Comparison of ENCODE assay signal across 1 cellular context in genomic region chr6:15026832-15027231, GRCh38.
TF ChIP-seq lines count a peak whose summit lies in the region.

No MANE protein-coding gene starts in this region.

TF ChIP-seq in HepG2, 621 proteins besides CTCF, POLR2A, EP300 and RAD21 (continued from another document and continues in another):
- no peak for TF ChIP-seq ZNF619 (CRISPR knock-in tag; IDR thresholded peaks at IDR 0.05)
- no peak for TF ChIP-seq ZBTB38 (CRISPR knock-in tag; IDR thresholded peaks at IDR 0.05)
- TF ChIP-seq ZNF7 (CRISPR knock-in tag; IDR thresholded peaks at IDR 0.05): no peak
- TF ChIP-seq ZNF34 (CRISPR knock-in tag; IDR thresholded peaks at IDR 0.05; ENCODE audit: borderline replicate concordance): no peak
- TF ChIP-seq ZNF253 (CRISPR knock-in tag; IDR thresholded peaks at IDR 0.05; ENCODE audit: borderline replicate concordance): no peak
- TF ChIP-seq NR2C2 (CRISPR knock-in tag; IDR thresholded peaks at IDR 0.05; ENCODE audit: borderline replicate concordance): no peak
- TF ChIP-seq ZNF256 (CRISPR knock-in tag; conservative IDR thresholded peaks at IDR 0.05): no peak
- no peak for TF ChIP-seq NFAT5 (CRISPR knock-in tag; IDR thresholded peaks at IDR 0.05)
- TF ChIP-seq AGO2 (optimal IDR thresholded peaks at IDR 0.05; ENCODE audit: low read depth, low read length): no peak
- 0 out of 2 replicates have a peak, but pooled peaks have one; percentile 1 for TF ChIP-seq STAG1 (CRISPR knock-in tag; IDR thresholded peaks at IDR 0.05)
- peak; percentile 92 for TF ChIP-seq FOXK1 (CRISPR knock-in tag; IDR thresholded peaks at IDR 0.05; ENCODE audit: borderline replicate concordance, low read depth)
- TF ChIP-seq HMG20B (CRISPR knock-in tag; conservative IDR thresholded peaks at IDR 0.05): 0 out of 2 replicates have a peak, but pooled peaks have one; percentile 16
- no peak for TF ChIP-seq TEAD2 (CRISPR knock-in tag; IDR thresholded peaks at IDR 0.05)
- no peak for TF ChIP-seq ATF1 (CRISPR knock-in tag; IDR thresholded peaks at IDR 0.05)
- TF ChIP-seq MEIS1 (CRISPR knock-in tag; IDR thresholded peaks at IDR 0.05; ENCODE audit: borderline replicate concordance): no peak
- TF ChIP-seq STAT6 (CRISPR knock-in tag; IDR thresholded peaks at IDR 0.05; ENCODE audit: borderline replicate concordance): no peak
- no peak for TF ChIP-seq KMT2A (CRISPR knock-in tag; IDR thresholded peaks at IDR 0.05)
- no peak for TF ChIP-seq MTF2 (CRISPR knock-in tag; IDR thresholded peaks at IDR 0.05; ENCODE audit: borderline replicate concordance)
- TF ChIP-seq IRF9 (CRISPR knock-in tag; IDR thresholded peaks at IDR 0.05; ENCODE audit: borderline replicate concordance): no peak
- TF ChIP-seq PAXIP1 (CRISPR knock-in tag; conservative IDR thresholded peaks at IDR 0.05): 0 out of 2 replicates have a peak, but pooled peaks have one; percentile 29
- TF ChIP-seq ZBTB43 (CRISPR knock-in tag; conservative IDR thresholded peaks at IDR 0.05): no peak
- TF ChIP-seq SMARCE1 (IDR thresholded peaks at IDR 0.05; ENCODE audit: borderline replicate concordance): no peak
- no peak for TF ChIP-seq ELF1 (CRISPR knock-in tag; IDR thresholded peaks at IDR 0.05)
- peak; percentile 59 for TF ChIP-seq ZMYM3 (CRISPR knock-in tag; IDR thresholded peaks at IDR 0.05)
- TF ChIP-seq ETV6 (CRISPR knock-in tag; conservative IDR thresholded peaks at IDR 0.05): no peak
- TF ChIP-seq ZNF629 (CRISPR knock-in tag; conservative IDR thresholded peaks at IDR 0.05): no peak
- no peak for TF ChIP-seq NCOA2 (CRISPR knock-in tag; IDR thresholded peaks at IDR 0.05)
- TF ChIP-seq CEBPB (IDR thresholded peaks at IDR 0.05; ENCODE audit: borderline replicate concordance, low read depth, low read length): no peak
- no peak for TF ChIP-seq ZNF264 (CRISPR knock-in tag; IDR thresholded peaks at IDR 0.05)
- peak; percentile 57; the same call in 1 of the 2 replicates for TF ChIP-seq HMG20A (CRISPR knock-in tag; IDR thresholded peaks at IDR 0.05; ENCODE audit: borderline replicate concordance)
- TF ChIP-seq ZNF326 (CRISPR knock-in tag; IDR thresholded peaks at IDR 0.05; ENCODE audit: borderline replicate concordance): no peak
- 0 out of 2 replicates have a peak, but pooled peaks have one; percentile 30 for TF ChIP-seq THAP11 (CRISPR knock-in tag; IDR thresholded peaks at IDR 0.05)
- TF ChIP-seq ZNF136 (CRISPR knock-in tag; IDR thresholded peaks at IDR 0.05; ENCODE audit: low read depth): no peak
- TF ChIP-seq CEBPG (CRISPR knock-in tag; IDR thresholded peaks at IDR 0.05): no peak
- TF ChIP-seq ZC3H13 (CRISPR knock-in tag; IDR thresholded peaks at IDR 0.05): no peak
- no peak for TF ChIP-seq ZNF101 (CRISPR knock-in tag; IDR thresholded peaks at IDR 0.05; ENCODE audit: borderline replicate concordance, low read depth)
- TF ChIP-seq EED (CRISPR knock-in tag; IDR thresholded peaks at IDR 0.05): no peak
- TF ChIP-seq ZNF841 (CRISPR knock-in tag; IDR thresholded peaks at IDR 0.05; ENCODE audit: borderline replicate concordance): no peak
- TF ChIP-seq ZNF10 (CRISPR knock-in tag; IDR thresholded peaks at IDR 0.05; ENCODE audit: borderline replicate concordance, low read depth): no peak
- TF ChIP-seq ZNF609 (CRISPR knock-in tag; IDR thresholded peaks at IDR 0.05; ENCODE audit: borderline replicate concordance): no peak
- no peak for TF ChIP-seq MZF1 (CRISPR knock-in tag; IDR thresholded peaks at IDR 0.05; ENCODE audit: borderline replicate concordance)
- 0 out of 2 replicates have a peak, but pooled peaks have one; percentile 27 for TF ChIP-seq MAX (IDR thresholded peaks at IDR 0.05)
- TF ChIP-seq TFAP4 (IDR thresholded peaks at IDR 0.05; ENCODE audit: borderline replicate concordance, low read depth): no peak
- no peak for TF ChIP-seq ZNF232 (CRISPR knock-in tag; IDR thresholded peaks at IDR 0.05; ENCODE audit: borderline replicate concordance)
- TF ChIP-seq RBFOX2 (IDR thresholded peaks at IDR 0.05; ENCODE audit: low read depth, low read length): no peak
- TF ChIP-seq AGO1 (IDR thresholded peaks at IDR 0.05; ENCODE audit: low read depth, low read length, poor library complexity, severe bottlenecking): no peak
